ENCODE assay signal across 28 cellular contexts in the genomic region with DNA sequence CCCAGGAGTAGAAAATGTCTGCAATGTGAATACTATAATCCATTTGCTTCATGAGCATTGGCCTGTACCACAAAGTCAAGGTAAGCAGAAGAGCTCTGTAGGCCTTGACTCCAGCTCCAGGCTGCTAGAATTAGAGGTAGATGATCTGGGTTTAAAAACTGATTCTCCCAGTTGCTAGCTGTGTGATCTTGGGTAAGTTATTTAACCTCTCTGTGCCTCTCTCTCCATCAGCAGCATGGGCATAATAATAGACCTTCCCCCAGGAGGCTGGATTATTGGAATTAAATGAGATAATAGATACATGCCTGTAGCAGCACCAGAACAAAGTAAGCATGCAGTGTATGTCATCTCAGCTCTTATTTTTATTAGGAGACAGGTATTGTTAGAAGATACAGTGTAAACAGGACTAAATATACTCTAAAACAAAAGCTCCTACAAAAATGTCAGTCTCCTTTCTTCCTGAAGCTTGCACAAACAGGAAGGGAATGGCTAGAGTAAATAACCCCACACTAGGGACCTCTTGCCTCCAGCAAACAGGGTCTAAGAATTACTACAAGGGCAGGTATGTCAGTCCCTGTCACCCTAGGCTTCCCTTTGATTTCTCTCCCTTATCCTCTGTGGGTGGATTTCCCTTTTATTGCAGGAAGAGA.
"Had no signal": no experiment of that assay in that cellular context is flagged by ENCODE, and none has a peak within 500 bp of the region (broad histone marks: within the 10 kb centered on the region; RNA-seq: fewer than 3 reads in every experiment).

No MANE protein-coding gene starts in this region.

- ATAC-seq: activated CD8-positive, alpha-beta T cell treated with anti-CD3 and anti-CD28 coated beads for 36 hours; activated T-cell treated with anti-CD3 and anti-CD28 coated beads, Interleukin-2, amount 50 U/mL, for 4 hours; activated T-helper 17 cell treated with anti-CD3 and anti-CD28 coated beads, Interleukin-2, amount 50 U/mL, for 72 hours; gastroesophageal sphincter; left ventricle myocardium superior; psoas muscle; stimulated activated memory B cell treated with anti-CD40 and anti-IgM and Interleukin-4, amounts not matched to agents 10 μg/mL and 1 μg/mL and 100 μg/mL, for 72 hours; stimulated activated naive CD8-positive, alpha-beta T cell treated with anti-CD3 and anti-CD28 coated beads, Interleukin-15, amount 100 ng/mL, for 72 hours had no signal

- H3K36me3 ChIP-seq: brain microvascular endothelial cell, gastroesophageal sphincter, uterus had no signal

- H3K4me3 ChIP-seq: gastroesophageal sphincter, hepatocyte, psoas muscle, smooth muscle cell, uterus had no signal

- H3K4me1 ChIP-seq: gastroesophageal sphincter, parathyroid adenoma, psoas muscle, uterus had no signal

- H3K4me3 Mint-ChIP-seq: activated B cell treated with CpG ODN at 0.5 μM for 24 hours; activated CD8-positive, alpha-beta T cell treated with anti-CD3 and anti-CD28 coated beads for 36 hours; activated T-cell treated with anti-CD3 and anti-CD28 coated beads, Interleukin-2, amount 50 U/mL, for 4 hours; activated T-helper 17 cell treated with anti-CD3 and anti-CD28 coated beads, Interleukin-2, amount 50 U/mL, for 72 hours; mesothelial cell of epicardium; naive B cell; stimulated activated memory B cell treated with anti-CD40 and anti-IgM and Interleukin-4, amounts not matched to agents 10 μg/mL and 1 μg/mL and 100 μg/mL, for 72 hours; stimulated activated naive CD8-positive, alpha-beta T cell treated with anti-CD3 and anti-CD28 coated beads, Interleukin-15, amount 100 ng/mL, for 72 hours; type B pancreatic cell had no signal

- H3K36me3 Mint-ChIP-seq: mesothelial cell of epicardium; naive B cell; stimulated activated memory B cell treated with anti-CD40 and anti-IgM and Interleukin-4, amounts not matched to agents 10 μg/mL and 1 μg/mL and 100 μg/mL, for 72 hours; type B pancreatic cell had no signal

- H3K27me3 Mint-ChIP-seq: activated B cell treated with CpG ODN at 0.5 μM for 24 hours; activated CD8-positive, alpha-beta T cell treated with anti-CD3 and anti-CD28 coated beads for 36 hours; activated T-helper 17 cell treated with anti-CD3 and anti-CD28 coated beads, Interleukin-2, amount 50 U/mL, for 72 hours; naive B cell; stimulated activated memory B cell treated with anti-CD40 and anti-IgM and Interleukin-4, amounts not matched to agents 10 μg/mL and 1 μg/mL and 100 μg/mL, for 72 hours; stimulated activated naive CD8-positive, alpha-beta T cell treated with anti-CD3 and anti-CD28 coated beads, Interleukin-15, amount 100 ng/mL, for 72 hours; type B pancreatic cell had no signal

- H3K4me2 ChIP-seq: hepatocyte, smooth muscle cell had no signal

- DNase-seq: activated B cell treated with CpG ODN at 0.5 μM for 24 hours; activated CD4-positive, alpha-beta T cell treated with anti-CD3 and anti-CD28 coated beads, Interleukin-2, amount 50 U/mL, for 1 hour; activated CD8-positive, alpha-beta T cell treated with anti-CD3 and anti-CD28 coated beads for 36 hours; activated gamma-delta T cell treated with Interleukin-2 at 50 U/mL for 16 hours; activated naive CD4-positive, alpha-beta T cell treated with anti-CD3 and anti-CD28 coated beads, Interleukin-2, amount 50 U/mL, for 16 hours; activated T-cell treated with anti-CD3 and anti-CD28 coated beads, Interleukin-2, amount 50 U/mL, for 4 hours; amniotic stem cell; brain microvascular endothelial cell; cortex of kidney; islet precursor cell; left ventricle myocardium superior; naive B cell; nucleus accumbens; psoas muscle; stimulated activated CD4-positive, alpha-beta T cell treated with anti-CD3 and anti-CD28 coated beads, Interleukin-1b, Interleukin-23, amount 100 ng/mL, for 48 hours; stimulated activated CD4-positive, alpha-beta T cell treated with anti-CD3 and anti-CD28 coated beads, Interleukin-4, amount 100 ng/mL, for 4 hours; stimulated activated CD8-positive, alpha-beta memory T cell treated with anti-CD3 and anti-CD28 coated beads, Interleukin-4, amount 100 ng/mL, for 48 hours; stimulated activated naive CD8-positive, alpha-beta T cell treated with anti-CD3 and anti-CD28 coated beads, Interleukin-15, amount 100 ng/mL, for 72 hours; substantia nigra; uterus had no signal

- H3K27me3 ChIP-seq: brain microvascular endothelial cell, gastroesophageal sphincter, hepatocyte, uterus had no signal

- H3K27ac ChIP-seq: brain microvascular endothelial cell, gastroesophageal sphincter, hepatocyte, parathyroid adenoma, psoas muscle, uterus had no signal

- H3K9ac ChIP-seq: parathyroid adenoma had no signal

- H3K4me1 Mint-ChIP-seq: activated B cell treated with CpG ODN at 0.5 μM for 24 hours, mesothelial cell of epicardium had no signal

- H3K9me3 Mint-ChIP-seq: activated B cell treated with CpG ODN at 0.5 μM for 24 hours; activated CD8-positive, alpha-beta T cell treated with anti-CD3 and anti-CD28 coated beads for 36 hours; activated T-cell treated with anti-CD3 and anti-CD28 coated beads, Interleukin-2, amount 50 U/mL, for 4 hours; activated T-helper 17 cell treated with anti-CD3 and anti-CD28 coated beads, Interleukin-2, amount 50 U/mL, for 72 hours; naive B cell; stimulated activated memory B cell treated with anti-CD40 and anti-IgM and Interleukin-4, amounts not matched to agents 10 μg/mL and 1 μg/mL and 100 μg/mL, for 72 hours; stimulated activated naive CD8-positive, alpha-beta T cell treated with anti-CD3 and anti-CD28 coated beads, Interleukin-15, amount 100 ng/mL, for 72 hours; type B pancreatic cell had no signal

- H3K27ac Mint-ChIP-seq: activated B cell treated with CpG ODN at 0.5 μM for 24 hours; activated CD8-positive, alpha-beta T cell treated with anti-CD3 and anti-CD28 coated beads for 36 hours; activated T-helper 17 cell treated with anti-CD3 and anti-CD28 coated beads, Interleukin-2, amount 50 U/mL, for 72 hours; mesothelial cell of epicardium; naive B cell; stimulated activated memory B cell treated with anti-CD40 and anti-IgM and Interleukin-4, amounts not matched to agents 10 μg/mL and 1 μg/mL and 100 μg/mL, for 72 hours; stimulated activated naive CD8-positive, alpha-beta T cell treated with anti-CD3 and anti-CD28 coated beads, Interleukin-15, amount 100 ng/mL, for 72 hours; type B pancreatic cell had no signal

- H3K9me3 ChIP-seq: gastroesophageal sphincter, psoas muscle, uterus had no signal

- H3K79me2 ChIP-seq: hepatocyte, parathyroid adenoma had no signal

- H2AFZ ChIP-seq: hepatocyte, parathyroid adenoma had no signal
